15 cellular contexts compared by ENCODE assay signal in genomic region chr3:175266993-175267960, GRCh38.
DNase-seq lines count a peak whose midpoint lies in the region; ATAC-seq and TF ChIP-seq lines count a peak whose summit lies in the region.
"Had no signal": no experiment of that assay in that cellular context is flagged by ENCODE, and none has a peak within 500 bp of the region (broad histone marks: within the 10 kb centered on the region; RNA-seq: fewer than 3 reads in every experiment).

No MANE protein-coding gene starts in this region.

- H3K27me3 ChIP-seq in RWPE2 (ENCODE audit: insufficient read depth, poor library complexity, severe bottlenecking): no peaks in the 10 kb centered on the region
- H3K27me3 ChIP-seq in fibroblast of lung (ENCODE audit: control insufficient read depth, insufficient read depth, low read length): no peaks in the 10 kb centered on the region
- H3K27me3 ChIP-seq in HAP-1 (ENCODE audit: low read depth): no peaks in the 10 kb centered on the region

- in situ Hi-C loops in HAP-1 (cut with MboI; ENCODE audit: low sequenced_read_pairs): no loop called here

- no peak overlapping the region for H3K4me2 ChIP-seq in fibroblast of lung (ENCODE audit: extremely low read depth, insufficient read depth, low read length)

- H2AFZ ChIP-seq in fibroblast of lung (ENCODE audit: low read length): no peak overlapping the region

- H3K9ac ChIP-seq in fibroblast of lung (ENCODE audit: insufficient read depth, low read length): no peak overlapping the region

- no peaks in the 10 kb centered on the region for H3K79me2 ChIP-seq in fibroblast of lung (ENCODE audit: control insufficient read depth, insufficient read depth, low read length)

- no peak overlapping the region for H3K4me3 ChIP-seq in RWPE2 (ENCODE audit: severe bottlenecking)
- H3K4me3 ChIP-seq in fibroblast of lung (replicated peaks in 1 of 4; ENCODE audit: control extremely low read depth in 1 of 4, insufficient read depth in 1 of 4, low read depth in 3 of 4, low read length in 4 of 4): no peak overlapping the region
- H3K4me3 ChIP-seq in HAP-1: no peak overlapping the region

- H3K9me3 ChIP-seq in RWPE2 (ENCODE audit: severe bottlenecking) (no peaks in the 10 kb centered on the region), fibroblast of lung (ENCODE audit: control insufficient read depth, insufficient read depth, low read depth, low read length) (no peaks in the 10 kb centered on the region), HAP-1 (no peaks in the 10 kb centered on the region)

- peak; percentile 23 for DNase-seq in A172 (ENCODE audit: low spot score)
- DNase-seq in RWPE2 (ENCODE audit: low spot score): no peak
- DNase-seq in fibroblast of lung (ENCODE audit: low read depth in 2 of 2): peak; percentile 68 to 79
- DNase-seq in stimulated activated CD4-positive, alpha-beta T cell treated with anti-CD3 and anti-CD28 coated beads, Interleukin-12 subunit alpha, Interleukin-12 subunit beta, amount 100 ng/mL, for 4 hours: no peak
- DNase-seq in HAP-1 (ENCODE audit: low spot score in 2 of 2): no peak
- no peak for DNase-seq in stimulated activated CD4-positive, alpha-beta T cell treated with anti-CD3 and anti-CD28 coated beads, Interleukin-4, amount 100 ng/mL, for 1 hour
- DNase-seq: 8988T; activated T-cell treated with anti-CD3 and anti-CD28 coated beads, Interleukin-2, amount 50 U/mL, for 24 hours; dermis blood vessel endothelial cell; NCI-H187 treated with DMSO at 0.1 percent for 48 hours; NCI-H524; small intestine had no signal

- ATAC-seq in GM18867 (IDR thresholded peaks at IDR 0.05; ENCODE audit: unreplicated experiment) (peak; percentile 15), RWPE2 (ENCODE audit: low read depth) (peak; percentile 68), GM21528 (IDR thresholded peaks at IDR 0.05; ENCODE audit: low FRiP score, unreplicated experiment) (no peak)

- H3K27ac ChIP-seq in RWPE2 (ENCODE audit: poor library complexity, severe bottlenecking): peak overlapping the region; percentile 78
- peak overlapping the region; percentile 8 for H3K27ac ChIP-seq in fibroblast of lung (ENCODE audit: insufficient read depth, low read length)
- H3K27ac ChIP-seq: HL-60 had no signal

- no peaks in the 10 kb centered on the region for H3K36me3 ChIP-seq in RWPE2 (ENCODE audit: low read depth)
- no peaks in the 10 kb centered on the region for H3K36me3 ChIP-seq in fibroblast of lung (ENCODE audit: control insufficient read depth, insufficient read depth, low read length)
- H3K36me3 ChIP-seq in HAP-1 (replicated peaks): no peaks in the 10 kb centered on the region

- no peaks in the 10 kb centered on the region for H4K20me1 ChIP-seq in fibroblast of lung (ENCODE audit: control insufficient read depth, extremely low read depth, insufficient read depth, low read length)

- peaks cover 28% of the 10 kb centered on the region for H3K4me1 ChIP-seq in RWPE2 (ENCODE audit: insufficient read depth, poor library complexity, severe bottlenecking)
- no peaks in the 10 kb centered on the region for H3K4me1 ChIP-seq in fibroblast of lung (ENCODE audit: control insufficient read depth, extremely low read depth, insufficient read depth, low read length)
- peaks cover 13% of the 10 kb centered on the region for H3K4me1 ChIP-seq in HAP-1

- TF ChIP-seq CTCF in RWPE2 (IDR thresholded peaks at IDR 0.05; ENCODE audit: poor library complexity, severe bottlenecking) (no peak), fibroblast of lung (conservative IDR thresholded peaks at IDR 0.05 in 1 of 2, IDR thresholded peaks at IDR 0.05 in 1 of 2; ENCODE audit: low read depth in 1 of 2, low read length in 2 of 2) (no peak)

Comparison
In these comparisons a context has a peak if more than half of its experiments do, and no peak if none do; other contexts are left out.
1. DNase-seq: peak in A172 (single experiment) and fibroblast of lung (2 of 2); none in RWPE2 (single experiment), stimulated activated CD4-positive, alpha-beta T cell treated with anti-CD3 and anti-CD28 coated beads, Interleukin-12 subunit alpha, Interleukin-12 subunit beta, amount 100 ng/mL, for 4 hours (single experiment), HAP-1 (0 of 2) and stimulated activated CD4-positive, alpha-beta T cell treated with anti-CD3 and anti-CD28 coated beads, Interleukin-4, amount 100 ng/mL, for 1 hour (single experiment).